ENCODE assay signal across 22 cellular contexts in the genomic region with DNA sequence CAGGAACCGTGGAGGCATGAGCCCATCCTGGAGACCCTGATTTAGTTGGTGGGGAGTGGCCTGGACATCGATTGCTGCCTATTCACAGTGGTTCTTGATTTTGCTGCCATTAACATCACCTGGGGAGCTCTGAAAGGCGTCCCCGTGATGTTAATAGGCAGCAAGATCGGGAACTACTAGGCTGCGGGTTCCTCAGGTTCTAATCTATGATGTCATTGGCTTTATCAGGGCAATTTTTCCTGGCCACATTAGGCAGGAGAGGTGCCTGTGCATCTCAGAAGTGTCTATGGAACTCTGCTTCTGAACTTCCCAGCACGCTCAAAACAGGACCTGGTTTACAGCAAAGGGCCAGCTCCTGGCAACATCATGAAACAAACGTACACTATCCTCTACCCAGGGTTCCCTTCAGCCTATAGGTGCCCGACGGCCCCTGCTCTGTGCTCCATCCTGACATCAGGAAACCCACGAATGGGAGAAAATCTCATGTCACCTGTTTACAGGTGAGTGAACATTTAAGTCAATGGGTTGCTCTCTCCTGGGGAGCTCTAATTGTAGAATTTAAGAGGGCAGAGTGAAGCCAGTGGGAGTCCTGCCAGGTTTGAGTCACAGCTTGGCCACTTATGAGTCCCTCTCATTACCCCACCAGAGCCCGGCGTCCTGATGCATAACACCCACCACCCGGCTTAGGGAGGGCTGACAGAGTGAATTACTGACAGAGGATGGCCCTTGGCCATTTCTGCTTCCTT. TPM values are rescaled to one million over a fixed set of nuclear protein-coding genes. Genes with fewer than 3 reads are reported as not detected.
DNase-seq lines count a peak whose midpoint lies in the region; ATAC-seq and TF ChIP-seq lines count a peak whose summit lies in the region.
"Had no signal": no experiment of that assay in that cellular context is flagged by ENCODE, and none has a peak within 500 bp of the region (broad histone marks: within the 10 kb centered on the region; RNA-seq: fewer than 3 reads in every experiment).

No MANE protein-coding gene starts in this region.

- no peaks in the 10 kb centered on the region for H4K20me1 ChIP-seq in IMR-90 (ENCODE audit: insufficient read depth, low read length)

- H3K4me1 Mint-ChIP-seq in activated CD4-positive, alpha-beta T cell treated with anti-CD3 and anti-CD28 coated beads, Interleukin-2, amount 10 ng/mL, durations not matched to agents 7 days and 5 days = peaks cover 24% of the 10 kb centered on the region
- peaks cover 14% of the 10 kb centered on the region for H3K4me1 Mint-ChIP-seq in activated CD4-positive, alpha-beta T cell treated with anti-CD3 and anti-CD28 coated beads for 36 hours
- peaks cover 13% of the 10 kb centered on the region for H3K4me1 Mint-ChIP-seq in T-helper 17 cell
- peaks cover 22% of the 10 kb centered on the region for H3K4me1 Mint-ChIP-seq in stimulated activated naive CD8-positive, alpha-beta T cell treated with anti-CD3 and anti-CD28 coated beads, Interleukin-15, amount 100 ng/mL, for 72 hours
- H3K4me1 Mint-ChIP-seq in type B pancreatic cell (ENCODE audit: unreplicated experiment) = no peaks in the 10 kb centered on the region

- H3K23ac ChIP-seq in IMR-90 (ENCODE audit: low read depth, low read length) = no peak overlapping the region

- no peak overlapping the region for H3K14ac ChIP-seq in IMR-90 (replicated peaks; ENCODE audit: low read depth, low read length)

- H3K79me1 ChIP-seq in IMR-90 (ENCODE audit: low read depth in 1 of 2, low read length in 2 of 2) = no peaks in the 10 kb centered on the region

- intact Hi-C loops in activated CD4-positive, alpha-beta T cell treated with anti-CD3 and anti-CD28 coated beads for 36 hours (cut with DNase I, micrococcal nuclease) = no loop called here
- intact Hi-C loops in IMR-90 (cut with micrococcal nuclease) = no loop called here
- intact Hi-C loops in posterior vena cava (cut with DNase I) = no loop called here

- H3K9me3 Mint-ChIP-seq in activated CD4-positive, alpha-beta T cell treated with anti-CD3 and anti-CD28 coated beads, Interleukin-2, amount 10 ng/mL, durations not matched to agents 7 days and 5 days = peaks cover 17% of the 10 kb centered on the region
- peaks cover 12% of the 10 kb centered on the region for H3K9me3 Mint-ChIP-seq in activated CD4-positive, alpha-beta T cell treated with anti-CD3 and anti-CD28 coated beads for 36 hours (ENCODE audit: low read depth)
- peaks cover 6 to 15% of the 10 kb centered on the region in 2 donors for H3K9me3 Mint-ChIP-seq in stimulated activated naive CD8-positive, alpha-beta T cell treated with anti-CD3 and anti-CD28 coated beads, Interleukin-15, amount 100 ng/mL, for 72 hours
- H3K9me3 Mint-ChIP-seq in type B pancreatic cell = peaks cover 5% of the 10 kb centered on the region

- no peak for TF ChIP-seq CTCF in IMR-90 (conservative IDR thresholded peaks at IDR 0.05; ENCODE audit: low read depth, low read length)
- TF ChIP-seq CTCF in type B pancreatic cell (conservative IDR thresholded peaks at IDR 0.05) = no peak

- H3K9me3 ChIP-seq in IMR-90 (ENCODE audit: control insufficient read depth, insufficient read depth, low read length) (peaks cover 7% of the 10 kb centered on the region; the same call in 1 of the 2 replicates), T-helper 17 cell (ENCODE audit: control insufficient read depth, low read length, poor library complexity, severe bottlenecking) (no peaks in the 10 kb centered on the region)
- H3K9me3 ChIP-seq: HAP-1, SJSA1 had no signal

- H3K9ac ChIP-seq in IMR-90 (ENCODE audit: low read depth, low read length) = no peak overlapping the region
- H3K9ac ChIP-seq: KMS-11 had no signal

- H3K36me3 ChIP-seq in IMR-90 (ENCODE audit: control insufficient read depth, insufficient read depth, low read length) = no peaks in the 10 kb centered on the region
- H3K36me3 ChIP-seq: HAP-1, Peyer's patch, SJSA1 had no signal

- CTCF ChIA-PET in activated CD4-positive, alpha-beta T cell treated with anti-CD3 and anti-CD28 coated beads, Interleukin-2, amount 10 ng/mL, durations not matched to agents 7 days and 5 days (lab: Charles Lee) = interaction anchor here (1.0 to 1.5 kb wide), 2 partner anchors 123 to 137 kb away, joined by 3 to 5 read pairs; no protein-coding TSS in a partner anchor
- CTCF ChIA-PET in activated CD4-positive, alpha-beta T cell treated with anti-CD3 and anti-CD28 coated beads for 36 hours (lab: Charles Lee) = interaction anchor here (0.7 kb wide), 2 partner anchors 22 to 42 kb away, joined by 3 read pairs; no protein-coding TSS in a partner anchor
- CTCF ChIA-PET in IMR-90 (lab: Yijun Ruan, JAX) = interaction anchor here (0.9 kb wide), 1 partner anchor 137 kb away, joined by 3 read pairs; no protein-coding TSS in a partner anchor

- peaks cover 3% of the 10 kb centered on the region for H3K27me3 Mint-ChIP-seq in activated CD4-positive, alpha-beta T cell treated with anti-CD3 and anti-CD28 coated beads, Interleukin-2, amount 10 ng/mL, durations not matched to agents 7 days and 5 days
- no peaks in the 10 kb centered on the region for H3K27me3 Mint-ChIP-seq in activated CD4-positive, alpha-beta T cell treated with anti-CD3 and anti-CD28 coated beads for 36 hours
- no peaks in the 10 kb centered on the region for H3K27me3 Mint-ChIP-seq in T-helper 17 cell
- H3K27me3 Mint-ChIP-seq in stimulated activated naive CD8-positive, alpha-beta T cell treated with anti-CD3 and anti-CD28 coated beads, Interleukin-15, amount 100 ng/mL, for 72 hours = peaks cover 9% of the 10 kb centered on the region
- H3K27me3 Mint-ChIP-seq in type B pancreatic cell = peaks cover 10% of the 10 kb centered on the region
- H3K27me3 Mint-ChIP-seq: CD4-positive, alpha-beta memory T cell had no signal

- no peak for ATAC-seq in activated CD4-positive, alpha-beta T cell treated with anti-CD3 and anti-CD28 coated beads for 36 hours
- ATAC-seq in IMR-90 (ENCODE audit: low read depth) (no peak), T-helper 17 cell (no peak)
- ATAC-seq in stimulated activated naive CD8-positive, alpha-beta T cell treated with anti-CD3 and anti-CD28 coated beads, Interleukin-15, amount 100 ng/mL, for 72 hours = no peak

- H2BK5ac ChIP-seq in IMR-90 (ENCODE audit: low read depth, low read length, poor library complexity, severe bottlenecking) = no peak overlapping the region

- H3K4me3 Mint-ChIP-seq in activated CD4-positive, alpha-beta T cell treated with anti-CD3 and anti-CD28 coated beads, Interleukin-2, amount 10 ng/mL, durations not matched to agents 7 days and 5 days = no peak overlapping the region
- H3K4me3 Mint-ChIP-seq in activated CD4-positive, alpha-beta T cell treated with anti-CD3 and anti-CD28 coated beads for 36 hours = no peak overlapping the region
- no peak overlapping the region for H3K4me3 Mint-ChIP-seq in T-helper 17 cell
- no peak overlapping the region for H3K4me3 Mint-ChIP-seq in stimulated activated naive CD8-positive, alpha-beta T cell treated with anti-CD3 and anti-CD28 coated beads, Interleukin-15, amount 100 ng/mL, for 72 hours
- H3K4me3 Mint-ChIP-seq in type B pancreatic cell = no peak overlapping the region

- TF ChIP-seq POLR2A in IMR-90 (IDR thresholded peaks at IDR 0.05; ENCODE audit: low read depth, low read length) = no peak

- no peak overlapping the region for H3K18ac ChIP-seq in IMR-90 (ENCODE audit: low read depth, low read length)

- no peak overlapping the region for H4K91ac ChIP-seq in IMR-90 (ENCODE audit: insufficient read depth, low read depth, low read length)

- H3K27ac ChIP-seq in IMR-90 (ENCODE audit: insufficient read depth, low read length) = no peak overlapping the region
- H3K27ac ChIP-seq: KMS-11, Peyer's patch, SJSA1 had no signal

- H3K4me3 ChIP-seq in IMR-90 (ENCODE audit: insufficient read depth, low read depth, low read length) = no peak overlapping the region
- H3K4me3 ChIP-seq: HAP-1, Peyer's patch, SJSA1 had no signal

- peaks cover 3% of the 10 kb centered on the region for H3K36me3 Mint-ChIP-seq in activated CD4-positive, alpha-beta T cell treated with anti-CD3 and anti-CD28 coated beads, Interleukin-2, amount 10 ng/mL, durations not matched to agents 7 days and 5 days (ENCODE audit: low read depth)
- H3K36me3 Mint-ChIP-seq in activated CD4-positive, alpha-beta T cell treated with anti-CD3 and anti-CD28 coated beads for 36 hours (ENCODE audit: low read depth) = no peaks in the 10 kb centered on the region
- H3K36me3 Mint-ChIP-seq in T-helper 17 cell (ENCODE audit: low read depth) = no peaks in the 10 kb centered on the region
- H3K36me3 Mint-ChIP-seq in type B pancreatic cell = peaks cover 3% of the 10 kb centered on the region

- dilution Hi-C loops in IMR-90 (cut with HindIII; ENCODE audit: low sequenced_read_pairs, unreplicated experiment) = no loop called here

- no peak overlapping the region for H2AK9ac ChIP-seq in IMR-90 (replicated peaks; ENCODE audit: low read depth, low read length, poor library complexity)

- TF ChIP-seq RAD21 in IMR-90 (IDR thresholded peaks at IDR 0.05; ENCODE audit: low read length) = no peak

- no TSS peak for BruUV-seq in IMR-90 (replicated peaks; lab: Mats Ljungman, UMichigan)

- H3K4ac ChIP-seq in IMR-90 (ENCODE audit: low read depth, low read length) = peak overlapping the region; percentile 7; the same call in 1 of the 2 replicates

- WGBS in IMR-90 (ENCODE audit: extremely low coverage in 2 of 2, insufficient read length in 1 of 2), 2 experiments = 92% methylated on average over 3 of the region's 14 CpGs; no CpG with 5 or more reads in 1 of the 2 experiments

- 0 out of 2 replicates have a peak, but pooled peaks cover 2% of the 10 kb centered on the region for H3K27me3 ChIP-seq in IMR-90 (ENCODE audit: control insufficient read depth, insufficient read depth, low read length)
- H3K27me3 ChIP-seq: Peyer's patch, SJSA1 had no signal

- H4K5ac ChIP-seq in IMR-90 (ENCODE audit: low read depth, low read length) = no peak overlapping the region

- H2BK20ac ChIP-seq in IMR-90 (ENCODE audit: low read depth, low read length) = no peak overlapping the region

- H2BK120ac ChIP-seq in IMR-90 (ENCODE audit: low read depth, low read length) = no peak overlapping the region

- peak overlapping the region; percentile 2 for H3K27ac Mint-ChIP-seq in activated CD4-positive, alpha-beta T cell treated with anti-CD3 and anti-CD28 coated beads, Interleukin-2, amount 10 ng/mL, durations not matched to agents 7 days and 5 days
- no peak overlapping the region for H3K27ac Mint-ChIP-seq in activated CD4-positive, alpha-beta T cell treated with anti-CD3 and anti-CD28 coated beads for 36 hours
- H3K27ac Mint-ChIP-seq in T-helper 17 cell (peak overlapping the region; percentile 56), type B pancreatic cell (no peak overlapping the region)
- no peak overlapping the region for H3K27ac Mint-ChIP-seq in stimulated activated naive CD8-positive, alpha-beta T cell treated with anti-CD3 and anti-CD28 coated beads, Interleukin-15, amount 100 ng/mL, for 72 hours

- no peak overlapping the region for H2BK15ac ChIP-seq in IMR-90 (ENCODE audit: low read depth, low read length)

- no peak for DNase-seq in activated CD4-positive, alpha-beta T cell treated with anti-CD3 and anti-CD28 coated beads, Interleukin-2, amount 10 ng/mL, durations not matched to agents 7 days and 5 days
- no peak for DNase-seq in activated CD4-positive, alpha-beta T cell treated with anti-CD3 and anti-CD28 coated beads for 36 hours
- no peak for DNase-seq in IMR-90
- DNase-seq in T-helper 17 cell = no peak
- no peak for DNase-seq in stimulated activated naive CD8-positive, alpha-beta T cell treated with anti-CD3 and anti-CD28 coated beads, Interleukin-15, amount 100 ng/mL, for 72 hours
- DNase-seq in type B pancreatic cell (ENCODE audit: extremely low spot score, unreplicated experiment) = no peak
- DNase-seq in posterior vena cava (ENCODE audit: low spot score) = no peak
- no peak for DNase-seq in HuH-7 (ENCODE audit: low spot score)
- DNase-seq: 8988T; CD4-positive, alpha-beta memory T cell; DMS153; NCI-H1048; NCI-H2081; NCI-H2171 treated with DMSO at 0.1 percent for 48 hours; NCI-H446; NCI-H526 treated with DMSO at 0.1 percent for 48 hours; NK-92 treated with Interleukin-12 subunit alpha and Interleukin-12 subunit beta, amount 100 ng/mL, for 24 hours; Peyer's patch; SW 1271 had no signal

- in situ Hi-C loops in IMR-90 (cut with MboI; ENCODE audit: low sequenced_read_pairs) = no loop called here

- POLR2A ChIA-PET in activated CD4-positive, alpha-beta T cell treated with anti-CD3 and anti-CD28 coated beads, Interleukin-2, amount 10 ng/mL, durations not matched to agents 7 days and 5 days (lab: Charles Lee) = interaction anchor here (0.6 kb wide), 1 partner anchor 19 kb away, joined by 3 read pairs; no protein-coding TSS in a partner anchor
- POLR2A ChIA-PET in activated CD4-positive, alpha-beta T cell treated with anti-CD3 and anti-CD28 coated beads for 36 hours (lab: Charles Lee) = no interaction called here
- POLR2A ChIA-PET in IMR-90 (lab: Charles Lee; ENCODE audit: unreplicated experiment) = no interaction called here

- H3K9me1 ChIP-seq in IMR-90 (ENCODE audit: insufficient read depth, low read length) = peaks cover 6% of the 10 kb centered on the region; the same call in 1 of the 2 replicates

- H3K56ac ChIP-seq in IMR-90 (ENCODE audit: extremely low read depth, insufficient read depth, low read length) = no peak overlapping the region

- no peak overlapping the region for H3K4me2 ChIP-seq in IMR-90 (ENCODE audit: low read depth, low read length)
- H3K4me2 ChIP-seq: KMS-11 had no signal

- peaks cover 8% of the 10 kb centered on the region for H3K4me1 ChIP-seq in IMR-90 (ENCODE audit: control insufficient read depth, insufficient read depth, low read length)
- H3K4me1 ChIP-seq: HAP-1, Peyer's patch had no signal

- no peak overlapping the region for H4K8ac ChIP-seq in IMR-90 (ENCODE audit: low read depth in 2 of 2, low read length in 2 of 2)

- no peak overlapping the region for H2AK5ac ChIP-seq in IMR-90 (ENCODE audit: low read depth, low read length)

- H2AFZ ChIP-seq in IMR-90 (replicated peaks; ENCODE audit: low read length, poor library complexity) = no peak overlapping the region

RNA-seq across cellular contexts. Expression of a gene that starts 49.4 kb away (rescaled TPM):
- total RNA-seq in activated CD4-positive, alpha-beta T cell treated with anti-CD3 and anti-CD28 coated beads, Interleukin-2, amount 10 ng/mL, durations not matched to agents 7 days and 5 days = 1 to 10 TPM; 3.1 to 4.1 TPM
- under 1 TPM in 1 of 2 experiments, not detected in 1; 0.28 TPM for total RNA-seq in activated CD4-positive, alpha-beta T cell treated with anti-CD3 and anti-CD28 coated beads for 36 hours
- total RNA-seq in IMR-90 (2012; rRNA removed) (0.28 and 0.36 TPM in 2 replicates), T-helper 17 cell (1 to 10 TPM; 4.7 to 5.3 TPM), type B pancreatic cell (ENCODE audit: low replicate concordance) (0.29 and 2.0 TPM in 2 replicates), posterior vena cava (under 1 TPM in 1 of 2 donors, not detected in 1; 0.67 TPM)
- 0.34 and 0.50 TPM in 2 replicates for polyA plus RNA-seq in IMR-90 (2012; rRNA removed)
- polyA plus RNA-seq in IMR-90 (2012; cell fraction: cytosol; rRNA removed) = 0.60 and 0.67 TPM in 2 replicates
- 0.73 and 1.1 TPM in 2 replicates for polyA plus RNA-seq in IMR-90 (2012; cell fraction: nucleus; rRNA removed; ENCODE audit: low replicate concordance)

Comparison
In these comparisons a context has a peak if more than half of its experiments do, and no peak if none do; other contexts are left out.
1. H3K27ac Mint-ChIP-seq: peak in activated CD4-positive, alpha-beta T cell treated with anti-CD3 and anti-CD28 coated beads, Interleukin-2, amount 10 ng/mL, durations not matched to agents 7 days and 5 days (single experiment) and T-helper 17 cell (single experiment); none in activated CD4-positive, alpha-beta T cell treated with anti-CD3 and anti-CD28 coated beads for 36 hours (single experiment), stimulated activated naive CD8-positive, alpha-beta T cell treated with anti-CD3 and anti-CD28 coated beads, Interleukin-15, amount 100 ng/mL, for 72 hours (0 of 2) and type B pancreatic cell (single experiment).